ENCODE assay signal across 17 cellular contexts in genomic region chr1:223018534-223018933, GRCh38.
DNase-seq lines count a peak whose midpoint lies in the region; ATAC-seq, FAIRE-seq and TF ChIP-seq lines count a peak whose summit lies in the region.
"Had no signal": no experiment of that assay in that cellular context is flagged by ENCODE, and none has a peak within 500 bp of the region (broad histone marks: within the 10 kb centered on the region; RNA-seq: fewer than 3 reads in every experiment).

No MANE protein-coding gene starts in this region.

- H3K18ac ChIP-seq in H1 (ENCODE audit: extremely low read depth, low read length), result no peak overlapping the region

- TF ChIP-seq EP300 in H1 (IDR thresholded peaks at IDR 0.05; ENCODE audit: borderline replicate concordance in 1 of 2, low read depth in 2 of 2, low read length in 2 of 2), result no peak

- H3K9me3 Mint-ChIP-seq in GM23338 (peaks cover 11% of the 10 kb centered on the region), mesothelial cell of epicardium (peaks cover 3% of the 10 kb centered on the region)
- H3K9me3 Mint-ChIP-seq: CD8-positive, alpha-beta T cell had no signal

- POLR2A ChIA-PET in H1 (lab: Charles Lee; ENCODE audit: partially characterized antibody), result interaction anchor here (0.8 to 3.2 kb wide), 25 partner anchors 8 to 748 kb away, joined by 3 to 65 read pairs (median 4); no protein-coding TSS in a partner anchor

- no peak overlapping the region for H3K23ac ChIP-seq in H1 (ENCODE audit: insufficient read length)

- no peak overlapping the region for H2BK5ac ChIP-seq in H1 (ENCODE audit: low read depth, low read length)

- H3K4me3 ChIP-seq in GM23338, result 0 out of 2 replicates have a peak overlapping the region, but pooled peaks have one; percentile 23
- no peak overlapping the region for H3K4me3 ChIP-seq in H1 (ENCODE audit: extremely low read depth in 1 of 4, insufficient read depth in 2 of 4, low read depth in 3 of 4, low read length in 4 of 4)
- H3K4me3 ChIP-seq in osteoblast (ENCODE audit: insufficient read depth, low read length), result no peak overlapping the region
- H3K4me3 ChIP-seq: BLaER1 treated with 17β-estradiol and CSF1 and Interleukin-3, amounts not matched to agents 10 nM and 100 nM; HAP-1 had no signal

- no peak overlapping the region for H3K56ac ChIP-seq in H1 (replicated peaks; ENCODE audit: insufficient read length, low read depth, low read length)

- no peak for TF ChIP-seq CTCF in GM23338 (conservative IDR thresholded peaks at IDR 0.05; ENCODE audit: low read depth in 2 of 2)
- TF ChIP-seq CTCF in H1 (IDR thresholded peaks at IDR 0.05; ENCODE audit: control extremely low read depth in 1 of 3, insufficient read depth in 1 of 3, low read depth in 1 of 3, low read length in 3 of 3), result no peak
- TF ChIP-seq CTCF in mesothelial cell of epicardium (IDR thresholded peaks at IDR 0.05; ENCODE audit: unreplicated experiment), result no peak
- no peak for TF ChIP-seq CTCF in osteoblast (IDR thresholded peaks at IDR 0.05; ENCODE audit: extremely low read depth, low read depth, low read length)

- no peak overlapping the region for H2BK120ac ChIP-seq in H1 (replicated peaks; ENCODE audit: low read depth, low read length)

- no peak for TF ChIP-seq RAD21 in H1 (IDR thresholded peaks at IDR 0.05 in 1 of 2, conservative IDR thresholded peaks at IDR 0.05 in 1 of 2; ENCODE audit: low read depth in 2 of 2, low read length in 2 of 2)

- no peak overlapping the region for H4K8ac ChIP-seq in H1 (ENCODE audit: extremely low read depth, insufficient read depth, low read length)

- H4K5ac ChIP-seq in H1 (ENCODE audit: insufficient read length, low read depth, low read length), result no peak overlapping the region

- DNase-seq in GM23338 (ENCODE audit: low spot score) (peak; percentile 39), H1 (ENCODE audit: low read depth in 1 of 2, low spot score in 2 of 2) (peak in 1 of 2 experiments; percentile 63), mesothelial cell of epicardium (ENCODE audit: low spot score in 2 of 2, unreplicated experiment in 2 of 2) (peak in 1 of 2 experiments; percentile 22), osteoblast (ENCODE audit: insufficient read length, low spot score, missing footprints) (peak; percentile 5), GM19240 (ENCODE audit: insufficient read length, low spot score) (no peak), NCI-H524 treated with DMSO at 0.1 percent for 48 hours (lab: John Stamatoyannopoulos, UW) (no peak)
- no peak for DNase-seq in stimulated activated CD4-positive, alpha-beta T cell treated with anti-CD3 and anti-CD28 coated beads, Interleukin-15, amount 100 ng/mL, for 24 hours
- DNase-seq: CD8-positive, alpha-beta T cell; DMS153; DMS79; GDM1 had no signal

- peaks cover 6% of the 10 kb centered on the region for H3K79me1 ChIP-seq in H1 (ENCODE audit: low read depth, low read length)

- no peak overlapping the region for H2BK15ac ChIP-seq in H1 (ENCODE audit: low read length)

- H2BK20ac ChIP-seq in H1 (ENCODE audit: low read length), result no peak overlapping the region

- no peak for FAIRE-seq in H1 (lab: Jason Lieb, UNC)
- FAIRE-seq: GM12892, GM18507 had no signal

- H3K4me2 ChIP-seq in GM23338 (peak overlapping the region; percentile 34), H1 (ENCODE audit: insufficient read depth in 1 of 2, low read depth in 2 of 2, low read length in 2 of 2) (no peak overlapping the region), osteoblast (ENCODE audit: insufficient read depth, low read length) (no peak overlapping the region)
- H3K4me2 ChIP-seq: BLaER1 treated with 17β-estradiol and CSF1 and Interleukin-3, amounts not matched to agents 10 nM and 100 nM had no signal

- H3K36me3 Mint-ChIP-seq in GM23338 (ENCODE audit: low read depth) (peaks cover 88% of the 10 kb centered on the region), mesothelial cell of epicardium (no peaks in the 10 kb centered on the region)
- H3K36me3 Mint-ChIP-seq: CD8-positive, alpha-beta T cell had no signal

- H4K20me1 ChIP-seq in GM23338 (replicated peaks; ENCODE audit: insufficient read depth) (peaks cover 31% of the 10 kb centered on the region), H1 (replicated peaks in 1 of 2; ENCODE audit: control insufficient read depth in 1 of 2, insufficient read depth in 2 of 2, low read length in 2 of 2) (peaks cover 2 to 4% of the 10 kb centered on the region in 2 experiments), osteoblast (ENCODE audit: insufficient read depth, low read length) (no peaks in the 10 kb centered on the region)
- H4K20me1 ChIP-seq: BLaER1 treated with 17β-estradiol and CSF1 and Interleukin-3, amounts not matched to agents 10 nM and 100 nM had no signal

- CTCF ChIA-PET in H1 (lab: Charles Lee; ENCODE audit: partially characterized antibody), result interaction anchor here (0.7 to 1.6 kb wide), 9 partner anchors 14 to 105 kb away, joined by 3 to 7 read pairs (median 3); no protein-coding TSS in a partner anchor

- H3K27ac ChIP-seq in GM23338 (ENCODE audit: low read depth) (peak overlapping the region; percentile 98), H1 (ENCODE audit: low read depth, low read length) (no peak overlapping the region), osteoblast (ENCODE audit: low read depth, low read length) (no peak overlapping the region)
- H3K27ac ChIP-seq: BLaER1 treated with 17β-estradiol and CSF1 and Interleukin-3, amounts not matched to agents 10 nM and 100 nM had no signal

- ATAC-seq in GM23338 (no peak), GM21737 (IDR thresholded peaks at IDR 0.05; ENCODE audit: unreplicated experiment) (no peak)
- ATAC-seq: CD8-positive, alpha-beta T cell had no signal

- H3K27ac Mint-ChIP-seq in GM23338, result peak overlapping the region; percentile 70; the same call in 1 of the 2 replicates
- H3K27ac Mint-ChIP-seq in mesothelial cell of epicardium, result peak overlapping the region; percentile 16
- H3K27ac Mint-ChIP-seq: B cell; CD8-positive, alpha-beta T cell had no signal

- peaks cover 95% of the 10 kb centered on the region for H3F3A ChIP-seq in GM23338 (replicated peaks; ENCODE audit: low read depth)

- H2AFZ ChIP-seq in GM23338 (no peak overlapping the region), H1 (ENCODE audit: low read length) (no peak overlapping the region), osteoblast (ENCODE audit: low read length) (no peak overlapping the region)

- no peak overlapping the region for H3K4ac ChIP-seq in H1 (replicated peaks; ENCODE audit: insufficient read length, low read depth, low read length)

- peaks cover 30% of the 10 kb centered on the region for H3K27me3 Mint-ChIP-seq in GM23338 (ENCODE audit: insufficient read depth, low read depth, poor library complexity)
- no peaks in the 10 kb centered on the region for H3K27me3 Mint-ChIP-seq in mesothelial cell of epicardium (ENCODE audit: low read depth)

- no peak overlapping the region for H3K9ac ChIP-seq in H1 (replicated peaks in 1 of 4; ENCODE audit: extremely low read depth in 1 of 4, low read depth in 3 of 4, low read length in 3 of 4)
- H3K9ac ChIP-seq: BLaER1 treated with 17β-estradiol and CSF1 and Interleukin-3, amounts not matched to agents 10 nM and 100 nM had no signal

- no peak overlapping the region for H2AK5ac ChIP-seq in H1 (ENCODE audit: low read depth, low read length)

- H3K79me2 ChIP-seq in GM23338 (replicated peaks; ENCODE audit: insufficient read depth) (peaks cover 4% of the 10 kb centered on the region; the same call in 1 of the 2 replicates), H1 (ENCODE audit: control insufficient read depth in 1 of 2, insufficient read depth in 2 of 2, low read length in 2 of 2) (no peaks in the 10 kb centered on the region; a peak in 1 of 4 replicates), osteoblast (ENCODE audit: insufficient read depth, low read length) (no peaks in the 10 kb centered on the region)

- H3K36me3 ChIP-seq in GM23338 (ENCODE audit: insufficient read depth), result peaks cover 43% of the 10 kb centered on the region
- H3K36me3 ChIP-seq in H1 (ENCODE audit: control insufficient read depth in 2 of 4, insufficient read depth in 4 of 4, low read length in 3 of 4), result peaks cover 16 to 92% (median 43%) of the 10 kb centered on the region in 4 experiments
- H3K36me3 ChIP-seq in osteoblast (ENCODE audit: insufficient read depth, low read length), result no peaks in the 10 kb centered on the region
- H3K36me3 ChIP-seq: BLaER1 treated with 17β-estradiol and CSF1 and Interleukin-3, amounts not matched to agents 10 nM and 100 nM; HAP-1 had no signal

- no peaks in the 10 kb centered on the region; the same call in 1 of the 2 replicates for H3K23me2 ChIP-seq in H1 (ENCODE audit: low read depth, low read length)

- H3K4me3 Mint-ChIP-seq in GM23338, result no peak overlapping the region
- no peak overlapping the region for H3K4me3 Mint-ChIP-seq in mesothelial cell of epicardium
- H3K4me3 Mint-ChIP-seq: B cell; CD8-positive, alpha-beta T cell had no signal

- TF ChIP-seq POLR2A in H1 (IDR thresholded peaks at IDR 0.05; ENCODE audit: control extremely low read depth in 1 of 2, low read depth in 2 of 2, low read length in 2 of 2), result peak in 1 of 2 experiments; percentile 78; a peak in 2 of 3 replicates

- H3K4me1 Mint-ChIP-seq in GM23338, result peaks cover 55% of the 10 kb centered on the region
- H3K4me1 Mint-ChIP-seq in mesothelial cell of epicardium, result peaks cover 57% of the 10 kb centered on the region
- H3K4me1 Mint-ChIP-seq: B cell had no signal

- no peaks in the 10 kb centered on the region for H3K9me3 ChIP-seq in H1 (ENCODE audit: insufficient read depth in 2 of 2, low read depth in 1 of 2, low read length in 1 of 2)
- no peaks in the 10 kb centered on the region for H3K9me3 ChIP-seq in osteoblast (ENCODE audit: low read depth, low read length)
- H3K9me3 ChIP-seq: HAP-1 had no signal

- H3K9me2 ChIP-seq in GM23338 (ENCODE audit: insufficient read depth), result no peaks in the 10 kb centered on the region

- H3K4me1 ChIP-seq in GM23338 (ENCODE audit: insufficient read depth) (peaks cover 52% of the 10 kb centered on the region), H1 (replicated peaks in 1 of 4; ENCODE audit: control insufficient read depth in 3 of 4, insufficient read depth in 4 of 4, low read length in 3 of 4) (peaks cover 8 to 34% (median 21%) of the 10 kb centered on the region in 4 experiments), osteoblast (ENCODE audit: insufficient read depth, low read length) (no peaks in the 10 kb centered on the region)
- H3K4me1 ChIP-seq: HAP-1 had no signal

- H3K27me3 ChIP-seq in GM23338 (ENCODE audit: insufficient read depth) (no peaks in the 10 kb centered on the region), H1 (replicated peaks in 1 of 4; ENCODE audit: control insufficient read depth in 3 of 4, extremely low read depth in 1 of 4, insufficient read depth in 3 of 4, low read length in 3 of 4) (no peaks in the 10 kb centered on the region), osteoblast (ENCODE audit: insufficient read depth, low read length) (peaks cover 8% of the 10 kb centered on the region)
- H3K27me3 ChIP-seq: BLaER1 treated with 17β-estradiol and CSF1 and Interleukin-3, amounts not matched to agents 10 nM and 100 nM had no signal

- WGBS in H1 (ENCODE audit: extremely low coverage in 1 of 2, insufficient coverage in 1 of 2, insufficient read length in 1 of 2, insufficient replicate concordance in 2 of 2, low coverage in 1 of 2, low lambda C conversion rate in 2 of 2, missing lambda C conversion rate in 1 of 2), 2 experiments, result 94% methylated on average over 7 of the region's 7 CpGs; no CpG with 5 or more reads in 1 of the 2 experiments

- H3K14ac ChIP-seq in H1 (ENCODE audit: insufficient read length), result no peak overlapping the region

- H4K91ac ChIP-seq in H1 (replicated peaks; ENCODE audit: insufficient read length, low read length), result no peak overlapping the region

- no peak overlapping the region for H2BK12ac ChIP-seq in H1 (ENCODE audit: low read depth, low read length)

Comparison
In these comparisons a context has a peak if more than half of its experiments do, and no peak if none do; other contexts are left out.
1. DNase-seq: peak in GM23338 (single experiment) and osteoblast (single experiment); none in GM19240 (single experiment), stimulated activated CD4-positive, alpha-beta T cell treated with anti-CD3 and anti-CD28 coated beads, Interleukin-15, amount 100 ng/mL, for 24 hours (single experiment) and NCI-H524 treated with DMSO at 0.1 percent for 48 hours (single experiment).